In the genomic region with DNA sequence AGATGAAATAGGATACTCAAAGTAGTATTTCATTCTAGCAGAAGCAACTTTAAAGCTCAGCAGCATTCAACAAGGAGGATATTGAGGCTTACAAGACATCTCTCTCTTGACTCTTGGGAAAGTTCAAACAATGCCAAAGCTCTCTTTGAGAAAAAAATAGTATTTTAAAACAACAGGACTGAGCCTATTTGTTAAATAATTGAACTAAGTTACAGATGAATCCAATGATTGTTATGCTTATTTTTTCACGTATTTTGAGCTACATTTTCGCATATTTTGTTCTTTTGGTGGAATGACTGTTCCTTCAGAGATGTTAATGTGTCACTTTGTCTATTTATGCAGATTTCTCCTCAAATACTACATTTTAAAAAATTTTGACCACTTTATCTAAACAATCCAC, we compare ENCODE assay signal across 2 cellular contexts.
TF ChIP-seq lines count a peak whose summit lies in the region.

No MANE protein-coding gene starts in this region.

TF ChIP-seq in GM23338, 12 proteins besides CTCF, POLR2A, EP300 and RAD21:
- TF ChIP-seq NANOG (IDR thresholded peaks at IDR 0.05; ENCODE audit: borderline replicate concordance) (peak; percentile 68; the same call in 1 of the 2 replicates), EZH2 (IDR thresholded peaks at IDR 0.05; ENCODE audit: low read depth, unreplicated experiment) (no peak)

TF ChIP-seq in H1, 55 proteins besides CTCF, POLR2A, EP300 and RAD21:
- TF ChIP-seq CBX8 (IDR thresholded peaks at IDR 0.05; ENCODE audit: borderline replicate concordance, low read depth, low read length), result no peak
- TF ChIP-seq JUN (IDR thresholded peaks at IDR 0.05; ENCODE audit: low read depth, low read length), result no peak
- TF ChIP-seq POU5F1 (IDR thresholded peaks at IDR 0.05; ENCODE audit: low read depth, low read length), result no peak
- TF ChIP-seq CHD7 (IDR thresholded peaks at IDR 0.05; ENCODE audit: insufficient replicate concordance, low read length), result peak; percentile 41
- no peak for TF ChIP-seq CHD2 (IDR thresholded peaks at IDR 0.05; ENCODE audit: low read length)
